23 cellular contexts compared by ENCODE assay signal in genomic region chr11:129681344-129682114, GRCh38.
"Had no signal": no experiment of that assay in that cellular context is flagged by ENCODE, and none has a peak within 500 bp of the region (broad histone marks: within the 10 kb centered on the region; RNA-seq: fewer than 3 reads in every experiment).

No MANE protein-coding gene starts in this region.

- H3K27me3 ChIP-seq: neutrophil, suprapubic skin, thyroid gland had no signal

- DNase-seq: effector CD4-positive, alpha-beta T cell; endodermal cell; erythroblast; heart left ventricle; hypothalamus; mammary epithelial cell; naive thymus-derived CD4-positive, alpha-beta T cell; nephron progenitor cell; posterior cingulate gyrus; stimulated activated CD4-positive, alpha-beta T cell treated with anti-CD3 and anti-CD28 coated beads, Interleukin-2, amount 100 ng/mL, for 24 hours; stimulated activated CD4-positive, alpha-beta T cell treated with anti-CD3 and anti-CD28 coated beads, Interleukin-4, amount 100 ng/mL, for 4 hours; stimulated activated naive CD4-positive, alpha-beta T cell treated with Interleukin-2 at 50 U/mL for 16 hours; thyroid gland had no signal

- H3K4me3 ChIP-seq: coronary artery, heart left ventricle, skin epidermis, suprapubic skin, thyroid gland had no signal

- ATAC-seq: heart left ventricle; left lobe of liver; naive thymus-derived CD4-positive, alpha-beta T cell; sciatic nerve had no signal

- H3K4me1 ChIP-seq: heart left ventricle, suprapubic skin, thyroid gland had no signal

- H3K36me3 ChIP-seq: heart left ventricle, neutrophil, suprapubic skin, thyroid gland had no signal

- H3K27ac ChIP-seq: coronary artery, heart left ventricle, neutrophil, skin epidermis, suprapubic skin, thyroid gland had no signal

- FAIRE-seq: endothelial cell of umbilical vein, frontal cortex, islet of Langerhans, urothelium cell line had no signal

- H3K9me3 ChIP-seq: neutrophil, suprapubic skin, thyroid gland had no signal
